ENCODE assay signal across 8 cellular contexts in the genomic region with DNA sequence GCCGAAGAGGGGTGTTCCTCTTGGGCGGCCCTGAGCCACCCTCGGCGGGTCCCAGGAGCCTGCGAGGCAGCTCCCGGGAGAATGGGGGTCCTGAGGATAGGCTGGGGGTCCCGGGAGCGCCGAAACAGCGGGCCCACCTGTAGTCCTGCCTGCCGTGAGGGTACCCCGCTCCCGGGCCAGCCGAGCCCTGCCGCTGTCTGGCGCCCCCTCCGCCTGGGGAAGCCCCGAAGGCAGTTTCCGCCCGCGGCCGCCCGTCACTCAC. TPM values are rescaled to one million over a fixed set of nuclear protein-coding genes. Genes with fewer than 3 reads are reported as not detected.
DNase-seq lines count a peak whose midpoint lies in the region; ATAC-seq and TF ChIP-seq lines count a peak whose summit lies in the region.

No MANE protein-coding gene starts in this region.

- H3K27me3 ChIP-seq in Caco-2 (replicated peaks; ENCODE audit: control insufficient read depth, insufficient read depth, low read length) (no peaks in the 10 kb centered on the region), iPS-15b (ENCODE audit: control insufficient read depth, insufficient read depth, low read length) (peaks cover 2% of the 10 kb centered on the region), stomach smooth muscle (ENCODE audit: control insufficient read depth in 1 of 2, insufficient read depth in 2 of 2, low read length in 2 of 2) (no peaks in the 10 kb centered on the region)

- peak overlapping the region; percentile 100 for H3K27ac ChIP-seq in stomach smooth muscle (ENCODE audit: low read length)

- TF ChIP-seq CTCF in Caco-2 (IDR thresholded peaks at IDR 0.05; ENCODE audit: insufficient read depth in 1 of 2, low read depth in 1 of 2, low read length in 1 of 2, severe bottlenecking in 1 of 2, unreplicated experiment in 1 of 2): no peak

- POLR2A ChIA-PET in Caco-2 (lab: Charles Lee): interaction anchor here (0.5 to 2.4 kb wide), 7 partner anchors 11 to 315 kb away, joined by 3 to 123 read pairs (median 4); a partner anchor contains a TSS

- H3K4me1 Mint-ChIP-seq in Caco-2 (ENCODE audit: low read depth, unreplicated experiment): peaks cover 25% of the 10 kb centered on the region
- H3K4me1 Mint-ChIP-seq in activated T-helper 2 cell treated with anti-CD3 and anti-CD28 coated beads, Interferon-gamma antibody, Interleukin-2, Interleukin-4, amounts not matched to agents 10 μg/mL and 5 μg/mL and 100 μg/mL, durations not matched to agents 14 hours and 24 hours and 36 hours (ENCODE audit: low read depth): peaks cover 23% of the 10 kb centered on the region

- ATAC-seq in HG02798 (IDR thresholded peaks at IDR 0.05; ENCODE audit: poor library complexity, unreplicated experiment): peak; percentile 40

- peak overlapping the region; percentile 98 for H3K9ac ChIP-seq in iPS-15b (ENCODE audit: low read depth, low read length)
- peak overlapping the region; percentile 95 to 100 for H3K9ac ChIP-seq in stomach smooth muscle (ENCODE audit: low read length in 2 of 2)

- intact Hi-C loops in Caco-2 (cut with micrococcal nuclease; ENCODE audit: unreplicated experiment): no loop called here
- intact Hi-C loops in activated T-helper 2 cell treated with anti-CD3 and anti-CD28 coated beads, Interferon-gamma antibody, Interleukin-2, Interleukin-4, amounts not matched to agents 10 μg/mL and 5 μg/mL and 100 μg/mL, durations not matched to agents 14 hours and 24 hours and 36 hours (cut with micrococcal nuclease): loop anchor here (2.0 kb wide), 1 partner anchor 22 kb away; a partner anchor contains a TSS

- H3K4me3 ChIP-seq in Caco-2 (ENCODE audit: low read depth, low read length) (peak overlapping the region; percentile 80), iPS-15b (ENCODE audit: low read depth, low read length) (peak overlapping the region; percentile 99), stomach smooth muscle (ENCODE audit: low read length in 2 of 2) (peak overlapping the region; percentile 100)

- H3K36me3 ChIP-seq in Caco-2 (ENCODE audit: control insufficient read depth, insufficient read depth, low read length) (peaks cover 2% of the 10 kb centered on the region; the same call in 1 of the 2 replicates), iPS-15b (ENCODE audit: control insufficient read depth, insufficient read depth, low read length) (no peaks in the 10 kb centered on the region), stomach smooth muscle (ENCODE audit: control insufficient read depth in 2 of 2, insufficient read depth in 2 of 2, low read length in 2 of 2) (peaks cover under 1 to 3% of the 10 kb centered on the region in 2 donors)

- H3K4me3 Mint-ChIP-seq in Caco-2 (ENCODE audit: unreplicated experiment): peak overlapping the region; percentile 99
- H3K4me3 Mint-ChIP-seq in activated T-helper 2 cell treated with anti-CD3 and anti-CD28 coated beads, Interferon-gamma antibody, Interleukin-2, Interleukin-4, amounts not matched to agents 10 μg/mL and 5 μg/mL and 100 μg/mL, durations not matched to agents 14 hours and 24 hours and 36 hours (ENCODE audit: low read depth): peak overlapping the region; percentile 96

- H3K36me3 Mint-ChIP-seq in Caco-2 (ENCODE audit: insufficient read depth, unreplicated experiment): peaks cover 45% of the 10 kb centered on the region
- H3K36me3 Mint-ChIP-seq in activated T-helper 2 cell treated with anti-CD3 and anti-CD28 coated beads, Interferon-gamma antibody, Interleukin-2, Interleukin-4, amounts not matched to agents 10 μg/mL and 5 μg/mL and 100 μg/mL, durations not matched to agents 14 hours and 24 hours and 36 hours (ENCODE audit: low read depth): peaks cover 2% of the 10 kb centered on the region

- peaks cover 20% of the 10 kb centered on the region for H3K4me1 ChIP-seq in Caco-2
- H3K4me1 ChIP-seq in iPS-15b (ENCODE audit: control insufficient read depth, insufficient read depth, low read length): peaks cover 2% of the 10 kb centered on the region
- H3K4me1 ChIP-seq in stomach smooth muscle (ENCODE audit: control insufficient read depth, insufficient read depth, low read length): peaks cover 36% of the 10 kb centered on the region

- no TSS peak for BruUV-seq in Caco-2 (replicated peaks; lab: Mats Ljungman, UMichigan)

- H3K27ac Mint-ChIP-seq in Caco-2 (ENCODE audit: unreplicated experiment): peak overlapping the region; percentile 100
- H3K27ac Mint-ChIP-seq in activated T-helper 2 cell treated with anti-CD3 and anti-CD28 coated beads, Interferon-gamma antibody, Interleukin-2, Interleukin-4, amounts not matched to agents 10 μg/mL and 5 μg/mL and 100 μg/mL, durations not matched to agents 14 hours and 24 hours and 36 hours: peak overlapping the region; percentile 100

- H3K9me3 ChIP-seq in Caco-2: no peaks in the 10 kb centered on the region
- no peaks in the 10 kb centered on the region for H3K9me3 ChIP-seq in iPS-15b (ENCODE audit: control insufficient read depth, insufficient read depth, low read length)
- no peaks in the 10 kb centered on the region for H3K9me3 ChIP-seq in stomach smooth muscle (ENCODE audit: control insufficient read depth in 2 of 2, low read length in 2 of 2)

- CTCF ChIA-PET in Caco-2 (lab: Charles Lee): interaction anchor here (0.6 to 2.3 kb wide), 9 partner anchors 15 to 350 kb away, joined by 3 to 33 read pairs (median 5); a partner anchor contains a TSS

- H3K9me3 Mint-ChIP-seq in Caco-2 (ENCODE audit: unreplicated experiment): no peaks in the 10 kb centered on the region
- H3K9me3 Mint-ChIP-seq in activated T-helper 2 cell treated with anti-CD3 and anti-CD28 coated beads, Interferon-gamma antibody, Interleukin-2, Interleukin-4, amounts not matched to agents 10 μg/mL and 5 μg/mL and 100 μg/mL, durations not matched to agents 14 hours and 24 hours and 36 hours: no peaks in the 10 kb centered on the region

- no peak for DNase-seq in Caco-2
- DNase-seq in activated T-helper 2 cell treated with anti-CD3 and anti-CD28 coated beads, Interferon-gamma antibody, Interleukin-2, Interleukin-4, amounts not matched to agents 10 μg/mL and 5 μg/mL and 100 μg/mL, durations not matched to agents 14 hours and 24 hours and 36 hours (ENCODE audit: low spot score): no peak
- no peak for DNase-seq in NCI-H1092 treated with DMSO at 0.1 percent for 48 hours (lab: John Stamatoyannopoulos, UW)
- DNase-seq in HCEC 1CT: no peak
- no peak for DNase-seq in mesenteric fat pad (ENCODE audit: low spot score)

- no peaks in the 10 kb centered on the region for H3K27me3 Mint-ChIP-seq in Caco-2 (ENCODE audit: insufficient read depth, unreplicated experiment)
- no peaks in the 10 kb centered on the region for H3K27me3 Mint-ChIP-seq in activated T-helper 2 cell treated with anti-CD3 and anti-CD28 coated beads, Interferon-gamma antibody, Interleukin-2, Interleukin-4, amounts not matched to agents 10 μg/mL and 5 μg/mL and 100 μg/mL, durations not matched to agents 14 hours and 24 hours and 36 hours (ENCODE audit: low read depth)

RNA-seq across cellular contexts. Expression of a gene that starts 0.3 kb away (rescaled TPM):
- total RNA-seq in Caco-2 (2022) (29.0 TPM in 2 replicates), mesenteric fat pad (4.9 TPM)
- total RNA-seq in activated T-helper 2 cell treated with anti-CD3 and anti-CD28 coated beads, Interferon-gamma antibody, Interleukin-2, Interleukin-4, amounts not matched to agents 10 μg/mL and 5 μg/mL and 100 μg/mL, durations not matched to agents 14 hours and 24 hours and 36 hours: 8.3 and 8.5 TPM in 2 replicates

RNA-seq across cellular contexts. Expression of a gene that starts 21.1 kb away (rescaled TPM):
- 146 and 154 TPM in 2 replicates for total RNA-seq in Caco-2 (2022)
- total RNA-seq in activated T-helper 2 cell treated with anti-CD3 and anti-CD28 coated beads, Interferon-gamma antibody, Interleukin-2, Interleukin-4, amounts not matched to agents 10 μg/mL and 5 μg/mL and 100 μg/mL, durations not matched to agents 14 hours and 24 hours and 36 hours: 64.0 and 67.6 TPM in 2 replicates
- 59.9 TPM for total RNA-seq in mesenteric fat pad
